In genomic region chr11:77200351-77200750, GRCh38 we compare ENCODE assay signal across 15 cellular contexts.
A peak's percentile ranks its signal among the peaks of the same experiment; 100 is the strongest.
DNase-seq lines count a peak whose midpoint lies in the region; TF ChIP-seq lines count a peak whose summit lies in the region.
"Had no signal": no experiment of that assay in that cellular context is flagged by ENCODE, and none has a peak within 500 bp of the region (broad histone marks: within the 10 kb centered on the region; RNA-seq: fewer than 3 reads in every experiment).

No MANE protein-coding gene starts in this region.

- peaks cover 0 to 2% (median 0%) of the 10 kb centered on the region in 7 donors for H3K9me3 Mint-ChIP-seq in CD14-positive monocyte
- H3K9me3 Mint-ChIP-seq in activated T-helper 1 cell treated with anti-CD3 and anti-CD28 coated beads, Interleukin-12 subunit alpha, Interleukin-12 subunit beta, Interleukin-2, Interleukin-4 antibody, amounts not matched to agents 30 ng/mL and 10 ng/mL and 1 ng/mL, durations not matched to agents 14 hours and 24 hours and 36 hours = no peaks in the 10 kb centered on the region
- H3K9me3 Mint-ChIP-seq: H9 had no signal

- no peak overlapping the region for H3K4me3 ChIP-seq in BLaER1
- H3K4me3 ChIP-seq in adrenal gland = no peak overlapping the region
- no peak overlapping the region for H3K4me3 ChIP-seq in stomach

- H3K27ac ChIP-seq in BLaER1 (peak overlapping the region; percentile 9; the same call in 1 of the 2 replicates), adrenal gland (no peak overlapping the region), stomach (no peak overlapping the region)
- H3K27ac ChIP-seq: C4-2B had no signal

- H3K9ac ChIP-seq in BLaER1 = no peak overlapping the region

- no peak overlapping the region for H3K4me2 ChIP-seq in BLaER1

- no peak overlapping the region for H3K4me3 Mint-ChIP-seq in CD14-positive monocyte
- H3K4me3 Mint-ChIP-seq in activated T-helper 1 cell treated with anti-CD3 and anti-CD28 coated beads, Interleukin-12 subunit alpha, Interleukin-12 subunit beta, Interleukin-2, Interleukin-4 antibody, amounts not matched to agents 30 ng/mL and 10 ng/mL and 1 ng/mL, durations not matched to agents 14 hours and 24 hours and 36 hours = no peak overlapping the region
- H3K4me3 Mint-ChIP-seq: CD4-positive, alpha-beta memory T cell; H9 had no signal

- peaks cover 12 to 37% of the 10 kb centered on the region in 2 donors for H3K36me3 Mint-ChIP-seq in CD14-positive monocyte
- no peaks in the 10 kb centered on the region for H3K36me3 Mint-ChIP-seq in activated T-helper 1 cell treated with anti-CD3 and anti-CD28 coated beads, Interleukin-12 subunit alpha, Interleukin-12 subunit beta, Interleukin-2, Interleukin-4 antibody, amounts not matched to agents 30 ng/mL and 10 ng/mL and 1 ng/mL, durations not matched to agents 14 hours and 24 hours and 36 hours (ENCODE audit: low read depth)
- H3K36me3 Mint-ChIP-seq: CD4-positive, alpha-beta memory T cell had no signal

- TF ChIP-seq POLR2A in adrenal gland (IDR thresholded peaks at IDR 0.05) (no peak), stomach (IDR thresholded peaks at IDR 0.05) (no peak)

- H3K27me3 ChIP-seq in BLaER1 (no peaks in the 10 kb centered on the region), adrenal gland (no peaks in the 10 kb centered on the region), stomach (no peaks in the 10 kb centered on the region)
- H3K27me3 ChIP-seq: BE2C had no signal

- DNase-seq in CD14-positive monocyte (ENCODE audit: low spot score) (peak; percentile 15), adrenal gland (peak in 5 of 7 donors; percentile 5 to 24 (median 9)), stomach (peak; percentile 10), NCI-H524 (lab: John Stamatoyannopoulos, UW) (no peak), DMS53 (lab: John Stamatoyannopoulos, UW) (no peak)
- no peak for DNase-seq in activated T-helper 1 cell treated with anti-CD3 and anti-CD28 coated beads, Interleukin-12 subunit alpha, Interleukin-12 subunit beta, Interleukin-2, Interleukin-4 antibody, amounts not matched to agents 30 ng/mL and 10 ng/mL and 1 ng/mL, durations not matched to agents 14 hours and 24 hours and 36 hours (ENCODE audit: low spot score)
- DNase-seq: ACHN; BE2C; CD4-positive, alpha-beta memory T cell; DMS153; DMS79 treated with DMSO at 0.1 percent for 48 hours; H9; IMR-90 had no signal

- no peaks in the 10 kb centered on the region for H4K20me1 ChIP-seq in BLaER1

- H3K27me3 Mint-ChIP-seq in CD14-positive monocyte (ENCODE audit: low read depth in 3 of 3) = peaks cover 0 to 1% (median 0%) of the 10 kb centered on the region in 3 donors
- H3K27me3 Mint-ChIP-seq in activated T-helper 1 cell treated with anti-CD3 and anti-CD28 coated beads, Interleukin-12 subunit alpha, Interleukin-12 subunit beta, Interleukin-2, Interleukin-4 antibody, amounts not matched to agents 30 ng/mL and 10 ng/mL and 1 ng/mL, durations not matched to agents 14 hours and 24 hours and 36 hours (ENCODE audit: insufficient read depth) = no peaks in the 10 kb centered on the region

- intact Hi-C loops in CD14-positive monocyte (cut with micrococcal nuclease) = no loop called here
- intact Hi-C loops in adrenal gland (cut with DNase I) = loop anchor here (5.0 to 10.0 kb wide), 2 partner anchors 342 to 344 kb away; no protein-coding TSS in a partner anchor
- intact Hi-C loops in stomach (cut with DNase I; ENCODE audit: low total_unique reads) = no loop called here
- intact Hi-C loops in activated T-helper 1 cell treated with anti-CD3 and anti-CD28 coated beads, Interleukin-12 subunit alpha, Interleukin-12 subunit beta, Interleukin-2, Interleukin-4 antibody, amounts not matched to agents 30 ng/mL and 10 ng/mL and 1 ng/mL, durations not matched to agents 14 hours and 24 hours and 36 hours (cut with micrococcal nuclease) = no loop called here

- peaks cover 11% of the 10 kb centered on the region for H3K4me1 Mint-ChIP-seq in CD14-positive monocyte
- no peaks in the 10 kb centered on the region for H3K4me1 Mint-ChIP-seq in activated T-helper 1 cell treated with anti-CD3 and anti-CD28 coated beads, Interleukin-12 subunit alpha, Interleukin-12 subunit beta, Interleukin-2, Interleukin-4 antibody, amounts not matched to agents 30 ng/mL and 10 ng/mL and 1 ng/mL, durations not matched to agents 14 hours and 24 hours and 36 hours (ENCODE audit: low read depth)
- H3K4me1 Mint-ChIP-seq: CD4-positive, alpha-beta memory T cell had no signal

- peaks cover 58% of the 10 kb centered on the region for H3K4me1 ChIP-seq in BLaER1
- peaks cover 0 to 12% of the 10 kb centered on the region in 2 donors for H3K4me1 ChIP-seq in adrenal gland (replicated peaks in 1 of 2)
- no peaks in the 10 kb centered on the region for H3K4me1 ChIP-seq in stomach
- H3K4me1 ChIP-seq: BE2C had no signal

- TF ChIP-seq EP300 in stomach (IDR thresholded peaks at IDR 0.05) = no peak

- TF ChIP-seq CTCF in CD14-positive monocyte (IDR thresholded peaks at IDR 0.05) = no peak
- TF ChIP-seq CTCF in adrenal gland (IDR thresholded peaks at IDR 0.05) = no peak
- TF ChIP-seq CTCF in stomach (IDR thresholded peaks at IDR 0.05) = no peak

- peak overlapping the region in 1 of 7 donors; percentile 27 for H3K27ac Mint-ChIP-seq in CD14-positive monocyte
- no peak overlapping the region for H3K27ac Mint-ChIP-seq in activated T-helper 1 cell treated with anti-CD3 and anti-CD28 coated beads, Interleukin-12 subunit alpha, Interleukin-12 subunit beta, Interleukin-2, Interleukin-4 antibody, amounts not matched to agents 30 ng/mL and 10 ng/mL and 1 ng/mL, durations not matched to agents 14 hours and 24 hours and 36 hours
- H3K27ac Mint-ChIP-seq: H9 had no signal

- H3K36me3 ChIP-seq in BLaER1 (no peaks in the 10 kb centered on the region), adrenal gland (replicated peaks in 1 of 2) (peaks cover 0 to 54% of the 10 kb centered on the region in 2 donors), stomach (no peaks in the 10 kb centered on the region)
- H3K36me3 ChIP-seq: BE2C had no signal

- no peaks in the 10 kb centered on the region for H3K9me3 ChIP-seq in BLaER1
- H3K9me3 ChIP-seq in adrenal gland (replicated peaks in 1 of 3) = no peaks in the 10 kb centered on the region
- no peaks in the 10 kb centered on the region for H3K9me3 ChIP-seq in stomach
- H3K9me3 ChIP-seq: BE2C had no signal

- WGBS in adrenal gland, 4 donors = 73 to 78% (median 76%) methylated on average over 3 of the region's 3 CpGs
- 81 to 89% (median 83%) methylated on average over 3 of the region's 3 CpGs for WGBS in stomach, 5 donors

Comparison
In these comparisons a context has a peak if more than half of its experiments do, and no peak if none do; other contexts are left out.
1. DNase-seq: peak in CD14-positive monocyte (single experiment), adrenal gland (5 of 7) and stomach (single experiment); none in NCI-H524 (0 of 2), DMS53 (single experiment) and activated T-helper 1 cell treated with anti-CD3 and anti-CD28 coated beads, Interleukin-12 subunit alpha, Interleukin-12 subunit beta, Interleukin-2, Interleukin-4 antibody, amounts not matched to agents 30 ng/mL and 10 ng/mL and 1 ng/mL, durations not matched to agents 14 hours and 24 hours and 36 hours (single experiment).
2. intact Hi-C loops: an anchor here in adrenal gland (5.0 to 10.0 kb wide); none called in CD14-positive monocyte, stomach and activated T-helper 1 cell treated with anti-CD3 and anti-CD28 coated beads, Interleukin-12 subunit alpha, Interleukin-12 subunit beta, Interleukin-2, Interleukin-4 antibody, amounts not matched to agents 30 ng/mL and 10 ng/mL and 1 ng/mL, durations not matched to agents 14 hours and 24 hours and 36 hours.